Comparison of ENCODE assay signal across 18 cellular contexts in the genomic region with DNA sequence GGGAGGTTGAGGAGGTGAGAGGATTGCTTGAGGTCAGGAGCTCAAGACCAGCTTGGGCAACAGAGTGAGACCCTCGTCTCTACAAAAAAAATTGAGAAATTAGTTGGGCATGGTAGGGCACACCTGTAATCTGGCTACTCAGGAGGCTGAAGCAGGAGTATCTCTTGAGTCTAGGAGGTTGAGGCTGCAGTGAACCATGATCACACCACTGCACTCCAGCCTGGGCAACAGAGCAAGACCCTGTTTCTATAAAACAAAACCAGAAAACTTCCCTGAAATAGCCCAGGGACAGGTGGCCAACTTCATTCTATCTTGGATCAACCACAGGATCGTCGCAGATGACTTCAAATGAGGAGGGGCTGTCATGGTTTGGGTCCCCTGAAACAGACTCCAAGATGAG. TPM values are rescaled to one million over a fixed set of nuclear protein-coding genes. Genes with fewer than 3 reads are reported as not detected.
DNase-seq lines count a peak whose midpoint lies in the region; ATAC-seq, FAIRE-seq and TF ChIP-seq lines count a peak whose summit lies in the region.
"Had no signal": no experiment of that assay in that cellular context is flagged by ENCODE, and none has a peak within 500 bp of the region (broad histone marks: within the 10 kb centered on the region; RNA-seq: fewer than 3 reads in every experiment).

No MANE protein-coding gene starts in this region.

- TF ChIP-seq POLR2A in K562 (conservative IDR thresholded peaks at IDR 0.05), result no peak

- no peak for TF ChIP-seq RAD21 in K562 (CRISPR knock-in tag; conservative IDR thresholded peaks at IDR 0.05 in 1 of 2, IDR thresholded peaks at IDR 0.05 in 1 of 2)

- no peak overlapping the region for H3K4me3 ChIP-seq in BLaER1 treated with 17β-estradiol and CSF1 and Interleukin-3, amounts not matched to agents 10 nM and 100 nM
- H3K4me3 ChIP-seq in K562, result no peak overlapping the region

- peaks cover 14 to 57% (median 52%) of the 10 kb centered on the region in 10 experiments for H3K4me1 ChIP-seq in BLaER1 treated with 17β-estradiol and CSF1 and Interleukin-3, amounts not matched to agents 10 nM and 100 nM
- H3K4me1 ChIP-seq in K562 (replicated peaks in 1 of 2; ENCODE audit: control insufficient read depth in 2 of 2, insufficient read depth in 2 of 2, low read length in 2 of 2), result peaks cover 9 to 26% of the 10 kb centered on the region in 2 experiments

- CTCF ChIA-PET in K562 (lab: Yijun Ruan, JAX; ENCODE audit: low intra/inter-chr PET ratio), result no interaction called here

- H3K4me2 ChIP-seq in BLaER1 treated with 17β-estradiol and CSF1 and Interleukin-3, amounts not matched to agents 10 nM and 100 nM, result peak overlapping the region in 7 of 11 experiments; percentile 24 to 97 (median 45); a peak in 11 of 22 replicates
- no peak overlapping the region for H3K4me2 ChIP-seq in K562 (ENCODE audit: insufficient read depth, low read length)

- no peak for ATAC-seq in K562
- ATAC-seq in natural killer cell treated with Interleukin-12 subunit alpha and Interleukin-12 subunit beta and Interleukin-15 and Interleukin-18, amount 100 ng/mL, for 72 hours, result no peak

- H3K27me3 Mint-ChIP-seq in natural killer cell treated with Interleukin-12 subunit alpha and Interleukin-12 subunit beta and Interleukin-15 and Interleukin-18, amount 100 ng/mL, for 72 hours, result no peaks in the 10 kb centered on the region
- H3K27me3 Mint-ChIP-seq: B cell; CD4-positive, alpha-beta memory T cell had no signal

- no peak overlapping the region for H3K27ac ChIP-seq in BLaER1 treated with 17β-estradiol and CSF1 and Interleukin-3, amounts not matched to agents 10 nM and 100 nM
- no peak overlapping the region for H3K27ac ChIP-seq in K562 (ENCODE audit: extremely low read depth, low read depth, low read length)

- peaks cover 8 to 9% of the 10 kb centered on the region in 2 donors for H3K4me1 Mint-ChIP-seq in natural killer cell treated with Interleukin-12 subunit alpha and Interleukin-12 subunit beta and Interleukin-15 and Interleukin-18, amount 100 ng/mL, for 72 hours (ENCODE audit: low read depth in 2 of 2)

- no peak overlapping the region for H2AFZ ChIP-seq in K562 (ENCODE audit: low read depth, low read length)

- 21% methylated on average over 3 of the region's 3 CpGs for WGBS in K562 (ENCODE audit: insufficient coverage, low coverage, missing lambda C conversion rate)

- DNase-seq in DMS79 treated with DMSO at 0.1 percent for 48 hours (lab: John Stamatoyannopoulos, UW) (peak; percentile 39), K562 (ENCODE audit: extremely low read depth in 1 of 4, low spot score in 3 of 4) (no peak), GM13977 (ENCODE audit: low spot score) (no peak), NOMO-1 treated with dmso at 0.1 percent for 144 hours (lab: John Stamatoyannopoulos, UW; ENCODE audit: unreplicated experiment) (no peak)
- DNase-seq in natural killer cell treated with Interleukin-12 subunit alpha and Interleukin-12 subunit beta and Interleukin-15 and Interleukin-18, amount 100 ng/mL, for 72 hours (ENCODE audit: low spot score), result no peak
- DNase-seq: C1 segment of cervical spinal cord; Calu3; CD4-positive, alpha-beta memory T cell; COR-L47; DMS53; EL; GDM1; GOT3; HCEC 1CT had no signal

- no peaks in the 10 kb centered on the region for H3K9me3 ChIP-seq in BLaER1 treated with 17β-estradiol and CSF1 and Interleukin-3, amounts not matched to agents 10 nM and 100 nM (replicated peaks in 1 of 11)
- no peaks in the 10 kb centered on the region for H3K9me3 ChIP-seq in K562 (replicated peaks; ENCODE audit: control insufficient read depth, insufficient read depth, low read depth, low read length)

- H3K36me3 ChIP-seq in BLaER1 treated with 17β-estradiol and CSF1 and Interleukin-3, amounts not matched to agents 10 nM and 100 nM, result peaks cover 28 to 42% (median 38%) of the 10 kb centered on the region in 11 experiments
- H3K36me3 ChIP-seq in K562 (ENCODE audit: control insufficient read depth, insufficient read depth, low read length), result peaks cover 37% of the 10 kb centered on the region; the same call in 2 of the 3 replicates

- no peak for FAIRE-seq in K562 (lab: Jason Lieb, UNC)
- FAIRE-seq: GM12891, H54 had no signal

- no peaks in the 10 kb centered on the region for H3K36me3 Mint-ChIP-seq in natural killer cell treated with Interleukin-12 subunit alpha and Interleukin-12 subunit beta and Interleukin-15 and Interleukin-18, amount 100 ng/mL, for 72 hours

- H3K9me3 Mint-ChIP-seq in natural killer cell treated with Interleukin-12 subunit alpha and Interleukin-12 subunit beta and Interleukin-15 and Interleukin-18, amount 100 ng/mL, for 72 hours, result no peaks in the 10 kb centered on the region
- H3K9me3 Mint-ChIP-seq: CD4-positive, alpha-beta memory T cell had no signal

- TF ChIP-seq EP300 in K562 (IDR thresholded peaks at IDR 0.05; ENCODE audit: low read length), result no peak

- no TSS peak for BruUV-seq in K562 (replicated peaks; lab: Mats Ljungman, UMichigan)

- no peak overlapping the region for H3K4me3 Mint-ChIP-seq in natural killer cell treated with Interleukin-12 subunit alpha and Interleukin-12 subunit beta and Interleukin-15 and Interleukin-18, amount 100 ng/mL, for 72 hours
- H3K4me3 Mint-ChIP-seq: B cell; CD4-positive, alpha-beta memory T cell had no signal

- H4K20me1 ChIP-seq in BLaER1 treated with 17β-estradiol and CSF1 and Interleukin-3, amounts not matched to agents 10 nM and 100 nM, result peaks cover 31 to 48% (median 40%) of the 10 kb centered on the region in 11 experiments
- H4K20me1 ChIP-seq in K562 (replicated peaks; ENCODE audit: control insufficient read depth, insufficient read depth, low read length), result peaks cover 24% of the 10 kb centered on the region

- H3K27me3 ChIP-seq in BLaER1 treated with 17β-estradiol and CSF1 and Interleukin-3, amounts not matched to agents 10 nM and 100 nM, result no peaks in the 10 kb centered on the region
- H3K27me3 ChIP-seq in K562 (ENCODE audit: control insufficient read depth in 2 of 2, insufficient read depth in 2 of 2, low read length in 2 of 2), result no peaks in the 10 kb centered on the region

- peaks cover 10% of the 10 kb centered on the region for H3K9me1 ChIP-seq in K562 (ENCODE audit: control insufficient read depth, insufficient read depth, low read length)

- in situ Hi-C loops in K562 (cut with MboI) (no loop called here), GM13977 (cut with MboI; ENCODE audit: low pct_unique_long_range_greater_than_20kb, low sequenced_read_pairs, unreplicated experiment) (no loop called here)

- no peak overlapping the region for H3K27ac Mint-ChIP-seq in natural killer cell treated with Interleukin-12 subunit alpha and Interleukin-12 subunit beta and Interleukin-15 and Interleukin-18, amount 100 ng/mL, for 72 hours
- H3K27ac Mint-ChIP-seq: B cell; CD4-positive, alpha-beta memory T cell had no signal

- H3K79me2 ChIP-seq in K562 (ENCODE audit: control insufficient read depth, insufficient read depth, low read length), result peaks cover 5% of the 10 kb centered on the region; the same call in 1 of the 3 replicates

- intact Hi-C loops in K562 (cut with micrococcal nuclease), result no loop called here

- H3K9ac ChIP-seq in BLaER1 treated with 17β-estradiol and CSF1 and Interleukin-3, amounts not matched to agents 10 nM and 100 nM, result no peak overlapping the region
- H3K9ac ChIP-seq in K562 (ENCODE audit: insufficient read depth in 1 of 2, low read depth in 2 of 2, low read length in 2 of 2), result no peak overlapping the region

- POLR2A ChIA-PET in K562 (lab: Yijun Ruan, JAX), result no interaction called here

- TF ChIP-seq CTCF in K562 (IDR thresholded peaks at IDR 0.05 in 2 of 3, conservative IDR thresholded peaks at IDR 0.05 in 1 of 3; ENCODE audit: insufficient read depth in 2 of 3, low read depth in 1 of 3, low read length in 3 of 3), result no peak
- TF ChIP-seq CTCF in GM13977 (IDR thresholded peaks at IDR 0.05; ENCODE audit: extremely low read depth, insufficient read depth, missing control alignments), result no peak

TF ChIP-seq in K562, 482 proteins besides CTCF, POLR2A, EP300 and RAD21:
- peak; percentile 59 for TF ChIP-seq ZNF121 (CRISPR knock-in tag; conservative IDR thresholded peaks at IDR 0.05)
- TF ChIP-seq, protein P1, sequence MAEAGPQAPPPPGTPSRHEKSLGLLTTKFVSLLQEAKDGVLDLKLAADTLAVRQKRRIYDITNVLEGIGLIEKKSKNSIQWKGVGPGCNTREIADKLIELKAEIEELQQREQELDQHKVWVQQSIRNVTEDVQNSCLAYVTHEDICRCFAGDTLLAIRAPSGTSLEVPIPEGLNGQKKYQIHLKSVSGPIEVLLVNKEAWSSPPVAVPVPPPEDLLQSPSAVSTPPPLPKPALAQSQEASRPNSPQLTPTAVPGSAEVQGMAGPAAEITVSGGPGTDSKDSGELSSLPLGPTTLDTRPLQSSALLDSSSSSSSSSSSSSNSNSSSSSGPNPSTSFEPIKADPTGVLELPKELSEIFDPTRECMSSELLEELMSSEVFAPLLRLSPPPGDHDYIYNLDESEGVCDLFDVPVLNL (CRISPR knock-in tag; IDR thresholded peaks at IDR 0.05; ENCODE audit: low read depth), result no peak

RNA-seq across cellular contexts. Expression of a gene that starts 28.7 kb away (rescaled TPM):
- total RNA-seq in K562 (2011; cell fraction: chromatin; rRNA removed; ENCODE audit: low replicate concordance), result 106 and 273 TPM in 2 replicates
- 296 and 314 TPM in 2 replicates for total RNA-seq in K562 (2011; cell fraction: nucleolus; rRNA removed)
- total RNA-seq in K562 (2011; cell fraction: nucleoplasm; rRNA removed), result 215 and 219 TPM in 2 replicates
- total RNA-seq in K562 (2014; rRNA removed), result 82.6 and 90.5 TPM in 2 replicates
- 35.5 and 50.0 TPM in 2 replicates for total RNA-seq in K562 (2014; rRNA removed; fragmentation: Illumina TruSeq; extraction: Trizol)
- 64.3 and 64.8 TPM in 2 replicates for total RNA-seq in K562 (2015; rRNA removed; fragmentation: Illumina TruSeq; extraction: Trizol)
- 119 TPM in 2 replicates for total RNA-seq in K562 (2021)
- polyA plus RNA-seq in K562 (2011; rRNA removed), result 114 and 144 TPM in 2 replicates
- 128 and 182 TPM in 2 replicates for polyA plus RNA-seq in K562 (2011; cell fraction: cytosol; rRNA removed)
- polyA plus RNA-seq in K562 (2011; cell fraction: nucleus; rRNA removed), result 207 and 344 TPM in 2 replicates
- polyA plus RNA-seq in K562 (2012), result 78.2 and 109 TPM in 2 replicates
- 84.8 and 97.0 TPM in 2 replicates for polyA plus RNA-seq in K562 (2014; fragmentation: Illumina TruSeq; extraction: Trizol)
- polyA plus RNA-seq in K562 (2014; fragmentation: Nextera tagmentation; extraction: Ambion mirVana), result 10 to 100 TPM in 1 of 2 experiments, 1 to 10 TPM in 1; 4.9 to 18.1 TPM
- 86.0 and 87.5 TPM in 2 replicates for polyA plus RNA-seq in K562 (2014; rRNA removed)
- 78.1 and 108 TPM in 2 replicates for polyA minus RNA-seq in K562 (2011; rRNA and poly(A)+ RNA removed)
- 89.7 and 127 TPM in 2 replicates for polyA minus RNA-seq in K562 (2011; cell fraction: cytosol; rRNA and poly(A)+ RNA removed)
- polyA minus RNA-seq in K562 (2011; cell fraction: nucleus; rRNA and poly(A)+ RNA removed), result 32.6 and 43.8 TPM in 2 replicates
- total RNA-seq in natural killer cell treated with Interleukin-12 subunit alpha and Interleukin-12 subunit beta and Interleukin-15 and Interleukin-18, amount 100 ng/mL, for 72 hours, result 100 to 1,000 TPM in 1 of 2 donors, 10 to 100 TPM in 1; 53.9 to 122 TPM
